In the genomic region with DNA sequence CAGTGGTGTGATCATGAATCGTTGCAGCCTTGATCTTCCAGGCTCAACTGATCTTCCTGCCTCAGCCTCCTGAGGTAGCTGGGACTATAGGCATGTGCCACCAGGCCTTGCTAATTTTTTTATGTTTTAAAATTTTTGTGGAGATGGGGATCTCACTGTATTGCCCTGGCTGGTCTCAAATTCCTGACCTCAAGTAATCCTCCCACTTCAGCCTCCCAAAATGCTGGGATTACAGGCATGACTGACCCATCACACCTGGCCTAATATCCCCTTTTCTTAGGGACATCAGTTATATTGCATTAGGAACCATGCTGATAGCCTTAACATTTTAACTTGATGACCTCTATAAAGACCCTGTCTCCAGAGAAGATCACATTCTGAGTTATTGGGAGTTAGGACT, we compare ENCODE assay signal across 15 cellular contexts. TPM values are rescaled to one million over a fixed set of nuclear protein-coding genes. Genes with fewer than 3 reads are reported as not detected.
A peak's percentile ranks its signal among the peaks of the same experiment; 100 is the strongest.
DNase-seq lines count a peak whose midpoint lies in the region; ATAC-seq, FAIRE-seq and TF ChIP-seq lines count a peak whose summit lies in the region.
"Had no signal": no experiment of that assay in that cellular context is flagged by ENCODE, and none has a peak within 500 bp of the region (broad histone marks: within the 10 kb centered on the region; RNA-seq: fewer than 3 reads in every experiment).

No MANE protein-coding gene starts in this region.

- H3K4me3 ChIP-seq in Panc1 (ENCODE audit: low read depth in 2 of 2, low read length in 2 of 2) (no peak overlapping the region), H1 (ENCODE audit: extremely low read depth in 1 of 4, insufficient read depth in 2 of 4, low read depth in 3 of 4, low read length in 4 of 4) (no peak overlapping the region), suprapubic skin (no peak overlapping the region)

- no peaks in the 10 kb centered on the region for H3K23me2 ChIP-seq in H1 (ENCODE audit: low read depth, low read length)

- H2BK15ac ChIP-seq in H1 (ENCODE audit: low read length) = no peak overlapping the region

- H3K27me3 ChIP-seq in Panc1 (ENCODE audit: control insufficient read depth, insufficient read depth, low read length) (no peaks in the 10 kb centered on the region), H1 (replicated peaks in 1 of 4; ENCODE audit: control insufficient read depth in 3 of 4, extremely low read depth in 1 of 4, insufficient read depth in 3 of 4, low read length in 3 of 4) (no peaks in the 10 kb centered on the region), suprapubic skin (no peaks in the 10 kb centered on the region)

- peak overlapping the region; percentile 52 for H3K27ac Mint-ChIP-seq in activated T-cell treated with anti-CD3 and anti-CD28 coated beads, Interleukin-2, amount 50 U/mL, for 72 hours
- peak overlapping the region; percentile 76 for H3K27ac Mint-ChIP-seq in stimulated activated effector memory CD8-positive, alpha-beta T cell treated with anti-CD3 and anti-CD28 coated beads, Interleukin-12 subunit alpha, Interleukin-12 subunit beta, amount 100 ng/mL, for 72 hours

- intact Hi-C loops in Panc1 (cut with micrococcal nuclease; ENCODE audit: unreplicated experiment) = no loop called here

- no peak for FAIRE-seq in H1 (lab: Jason Lieb, UNC)
- FAIRE-seq: GM18507 had no signal

- DNase-seq in activated T-cell treated with anti-CD3 and anti-CD28 coated beads, Interleukin-2, amount 50 U/mL, for 72 hours = no peak
- no peak for DNase-seq in activated T-cell treated with anti-CD3 and anti-CD28 coated beads, Interleukin-2, amount 50 U/mL, for 1 hour
- DNase-seq in Panc1 (ENCODE audit: low read depth, low spot score) (no peak), H1 (ENCODE audit: low read depth in 1 of 2, low spot score in 2 of 2) (no peak), suprapubic skin (ENCODE audit: low spot score in 2 of 2) (no peak)
- no peak for DNase-seq in stimulated activated effector memory CD8-positive, alpha-beta T cell treated with anti-CD3 and anti-CD28 coated beads, Interleukin-12 subunit alpha, Interleukin-12 subunit beta, amount 100 ng/mL, for 72 hours (ENCODE audit: low spot score in 2 of 2)
- no peak for DNase-seq in activated CD8-positive, alpha-beta memory T cell treated with anti-CD3 and anti-CD28 coated beads, Interleukin-2, amount 50 U/mL, for 4 hours
- DNase-seq: activated CD4-positive, alpha-beta T cell treated with anti-CD3 and anti-CD28 coated beads, Interleukin-2, amount 50 U/mL, for 4 hours; anterior cingulate cortex; mesendoderm; NCI-H1930; RPMI8226; stimulated activated naive CD4-positive, alpha-beta T cell had no signal

- H3K4ac ChIP-seq in H1 (replicated peaks; ENCODE audit: insufficient read length, low read depth, low read length) = no peak overlapping the region

- peaks cover 2 to 3% of the 10 kb centered on the region in 2 donors for H3K36me3 Mint-ChIP-seq in activated T-cell treated with anti-CD3 and anti-CD28 coated beads, Interleukin-2, amount 50 U/mL, for 72 hours (ENCODE audit: insufficient read depth in 2 of 2)
- peaks cover 4% of the 10 kb centered on the region for H3K36me3 Mint-ChIP-seq in stimulated activated effector memory CD8-positive, alpha-beta T cell treated with anti-CD3 and anti-CD28 coated beads, Interleukin-12 subunit alpha, Interleukin-12 subunit beta, amount 100 ng/mL, for 72 hours

- in situ Hi-C loops in Panc1 (cut with HindIII; ENCODE audit: low pct_unique_long_range_greater_than_20kb, low sequenced_read_pairs) = no loop called here

- H4K8ac ChIP-seq in H1 (ENCODE audit: extremely low read depth, insufficient read depth, low read length) = no peak overlapping the region

- no peak overlapping the region for H2BK20ac ChIP-seq in H1 (ENCODE audit: low read length)

- H3K9me3 ChIP-seq in Panc1 (ENCODE audit: control insufficient read depth, insufficient read depth, low read depth, low read length) (no peaks in the 10 kb centered on the region), H1 (ENCODE audit: insufficient read depth in 2 of 2, low read depth in 1 of 2, low read length in 1 of 2) (no peaks in the 10 kb centered on the region), suprapubic skin (no peaks in the 10 kb centered on the region)

- peaks cover 11 to 81% of the 10 kb centered on the region in 2 experiments for H3K79me2 ChIP-seq in H1 (ENCODE audit: control insufficient read depth in 1 of 2, insufficient read depth in 2 of 2, low read length in 2 of 2)

- no peaks in the 10 kb centered on the region for H3K27me3 Mint-ChIP-seq in activated T-cell treated with anti-CD3 and anti-CD28 coated beads, Interleukin-2, amount 50 U/mL, for 72 hours (ENCODE audit: low read depth)

- H4K91ac ChIP-seq in H1 (replicated peaks; ENCODE audit: insufficient read length, low read length) = no peak overlapping the region

- no peak for ATAC-seq in activated T-cell treated with anti-CD3 and anti-CD28 coated beads, Interleukin-2, amount 50 U/mL, for 72 hours (replicated peaks in 1 of 2)
- ATAC-seq in Panc1 (no peak), GM19463 (IDR thresholded peaks at IDR 0.05; ENCODE audit: unreplicated experiment) (no peak)
- no peak for ATAC-seq in stimulated activated effector memory CD8-positive, alpha-beta T cell treated with anti-CD3 and anti-CD28 coated beads, Interleukin-12 subunit alpha, Interleukin-12 subunit beta, amount 100 ng/mL, for 72 hours

- peaks cover 11% of the 10 kb centered on the region; the same call in 1 of the 2 replicates for H3K79me1 ChIP-seq in H1 (ENCODE audit: low read depth, low read length)

- no peak for TF ChIP-seq CTCF in Panc1 (IDR thresholded peaks at IDR 0.05)
- no peak for TF ChIP-seq CTCF in H1 (IDR thresholded peaks at IDR 0.05; ENCODE audit: control extremely low read depth in 1 of 3, insufficient read depth in 1 of 3, low read depth in 1 of 3, low read length in 3 of 3)
- no peak for TF ChIP-seq CTCF in suprapubic skin (IDR thresholded peaks at IDR 0.05)

- WGBS in H1 (ENCODE audit: extremely low coverage in 1 of 2, insufficient coverage in 1 of 2, insufficient read length in 1 of 2, insufficient replicate concordance in 2 of 2, low coverage in 1 of 2, low lambda C conversion rate in 2 of 2, missing lambda C conversion rate in 1 of 2), 2 experiments = 85% methylated on average over 1 of the region's 1 CpG; no CpG with 5 or more reads in 1 of the 2 experiments
- 93% methylated on average over 1 of the region's 1 CpG for WGBS in suprapubic skin

- no peak overlapping the region for H3K14ac ChIP-seq in H1 (ENCODE audit: insufficient read length)

- TF ChIP-seq EP300 in H1 (IDR thresholded peaks at IDR 0.05; ENCODE audit: borderline replicate concordance in 1 of 2, low read depth in 2 of 2, low read length in 2 of 2) (no peak), suprapubic skin (IDR thresholded peaks at IDR 0.05) (no peak)

- peaks cover 60% of the 10 kb centered on the region for H3K4me1 ChIP-seq in Panc1 (ENCODE audit: control insufficient read depth, insufficient read depth, low read length)
- peaks cover 0 to 10% (median 4%) of the 10 kb centered on the region in 4 experiments; a peak in 4 of 7 replicates for H3K4me1 ChIP-seq in H1 (replicated peaks in 1 of 4; ENCODE audit: control insufficient read depth in 3 of 4, insufficient read depth in 4 of 4, low read length in 3 of 4)
- H3K4me1 ChIP-seq in suprapubic skin = no peaks in the 10 kb centered on the region

- POLR2A ChIA-PET in Panc1 (lab: Charles Lee) = interaction anchor here (0.6 kb wide), 1 partner anchor 19 kb away, joined by 6 read pairs; no protein-coding TSS in a partner anchor
- POLR2A ChIA-PET in H1 (lab: Charles Lee; ENCODE audit: partially characterized antibody) = interaction anchor here (1.2 kb wide), 1 partner anchor 26 kb away, joined by 3 read pairs; no protein-coding TSS in a partner anchor

- no peak overlapping the region for H3K9ac ChIP-seq in H1 (replicated peaks in 1 of 4; ENCODE audit: extremely low read depth in 1 of 4, low read depth in 3 of 4, low read length in 3 of 4)

- peak overlapping the region; percentile 81 for H3K27ac ChIP-seq in Panc1 (ENCODE audit: low read length)
- no peak overlapping the region for H3K27ac ChIP-seq in H1 (ENCODE audit: low read depth, low read length)
- H3K27ac ChIP-seq in suprapubic skin = no peak overlapping the region

- no peak overlapping the region for H3K4me2 ChIP-seq in H1 (ENCODE audit: insufficient read depth in 1 of 2, low read depth in 2 of 2, low read length in 2 of 2)

- H3K9me3 Mint-ChIP-seq in activated T-cell treated with anti-CD3 and anti-CD28 coated beads, Interleukin-2, amount 50 U/mL, for 72 hours = no peaks in the 10 kb centered on the region
- H3K9me3 Mint-ChIP-seq in stimulated activated effector memory CD8-positive, alpha-beta T cell treated with anti-CD3 and anti-CD28 coated beads, Interleukin-12 subunit alpha, Interleukin-12 subunit beta, amount 100 ng/mL, for 72 hours = no peaks in the 10 kb centered on the region

- TF ChIP-seq RAD21 in H1 (IDR thresholded peaks at IDR 0.05 in 1 of 2, conservative IDR thresholded peaks at IDR 0.05 in 1 of 2; ENCODE audit: low read depth in 2 of 2, low read length in 2 of 2) = no peak

- H3K56ac ChIP-seq in H1 (replicated peaks; ENCODE audit: insufficient read length, low read depth, low read length) = no peak overlapping the region

- H3K36me3 ChIP-seq in Panc1 (ENCODE audit: control insufficient read depth, insufficient read depth, low read length) (no peaks in the 10 kb centered on the region), H1 (ENCODE audit: control insufficient read depth in 2 of 4, insufficient read depth in 4 of 4, low read length in 3 of 4) (no peaks in the 10 kb centered on the region), suprapubic skin (no peaks in the 10 kb centered on the region)

- BruUV-seq in Panc1 (replicated peaks; lab: Mats Ljungman, UMichigan) = no TSS peak

- H2AFZ ChIP-seq in H1 (ENCODE audit: low read length) = no peak overlapping the region

- H3K4me1 Mint-ChIP-seq in activated T-cell treated with anti-CD3 and anti-CD28 coated beads, Interleukin-2, amount 50 U/mL, for 72 hours (ENCODE audit: low read depth) = peaks cover 79% of the 10 kb centered on the region
- H3K4me1 Mint-ChIP-seq in stimulated activated effector memory CD8-positive, alpha-beta T cell treated with anti-CD3 and anti-CD28 coated beads, Interleukin-12 subunit alpha, Interleukin-12 subunit beta, amount 100 ng/mL, for 72 hours = peaks cover 59% of the 10 kb centered on the region

- no peak overlapping the region for H3K4me3 Mint-ChIP-seq in activated T-cell treated with anti-CD3 and anti-CD28 coated beads, Interleukin-2, amount 50 U/mL, for 72 hours
- no peak overlapping the region for H3K4me3 Mint-ChIP-seq in stimulated activated effector memory CD8-positive, alpha-beta T cell treated with anti-CD3 and anti-CD28 coated beads, Interleukin-12 subunit alpha, Interleukin-12 subunit beta, amount 100 ng/mL, for 72 hours

- TF ChIP-seq POLR2A in H1 (IDR thresholded peaks at IDR 0.05; ENCODE audit: control extremely low read depth in 1 of 2, low read depth in 2 of 2, low read length in 2 of 2) = no peak
- TF ChIP-seq POLR2A in suprapubic skin (IDR thresholded peaks at IDR 0.05) = no peak

- no peak overlapping the region for H2BK5ac ChIP-seq in H1 (ENCODE audit: low read depth, low read length)

- H3K23ac ChIP-seq in H1 (ENCODE audit: insufficient read length) = no peak overlapping the region

- no peak overlapping the region for H2BK120ac ChIP-seq in H1 (replicated peaks; ENCODE audit: low read depth, low read length)

- H4K20me1 ChIP-seq in H1 (replicated peaks in 1 of 2; ENCODE audit: control insufficient read depth in 1 of 2, insufficient read depth in 2 of 2, low read length in 2 of 2) = peaks cover 6% of the 10 kb centered on the region in 2 experiments

- H2BK12ac ChIP-seq in H1 (ENCODE audit: low read depth, low read length) = no peak overlapping the region

- CTCF ChIA-PET in Panc1 (lab: Charles Lee) (no interaction called here), H1 (lab: Charles Lee; ENCODE audit: partially characterized antibody) (no interaction called here)

- no peak overlapping the region for H4K5ac ChIP-seq in H1 (ENCODE audit: insufficient read length, low read depth, low read length)

- H3K18ac ChIP-seq in H1 (ENCODE audit: extremely low read depth, low read length) = 0 out of 2 replicates have a peak overlapping the region, but pooled peaks have one; percentile 16

- H2AK5ac ChIP-seq in H1 (ENCODE audit: low read depth, low read length) = no peak overlapping the region; the same call in 1 of the 2 replicates

RNA-seq across cellular contexts. Expression of a gene that starts 42.8 kb away (rescaled TPM):
- 10 to 100 TPM; 40.3 to 42.4 TPM for total RNA-seq in activated T-cell treated with anti-CD3 and anti-CD28 coated beads, Interleukin-2, amount 50 U/mL, for 72 hours
- total RNA-seq in Panc1 (2021; ENCODE audit: unreplicated experiment) = 107 TPM
- polyA plus RNA-seq in Panc1 (2012; ENCODE audit: insufficient read length) = 42.2 TPM
- total RNA-seq in H1 (2021; fragmentation: NEBNext Ultra II Directional; extraction: Animal tissue kit (Norgen Biotek cat#: 25700)) = 57.3 and 64.3 TPM in 2 replicates
- 14.5 and 19.1 TPM in 2 replicates for polyA plus RNA-seq in H1 (2011; rRNA removed)
- 19.4 TPM for polyA plus RNA-seq in H1 (2011; cell fraction: cytosol; rRNA removed)
- 19.3 TPM for polyA plus RNA-seq in H1 (2011; cell fraction: nucleus; rRNA removed)
- 26.3 to 34.4 TPM (median 32.5 TPM) in 4 replicates for polyA plus RNA-seq in H1 (2012, experiment 1 of 2)
- 6.5 TPM for polyA plus RNA-seq in H1 (2012, experiment 2 of 2)
- polyA plus RNA-seq in H1 (2013, experiment 1 of 2) = 22.2 TPM
- polyA plus RNA-seq in H1 (2013, experiment 2 of 2) = 22.1 TPM
- 81.0 and 81.3 TPM in 2 replicates for polyA minus RNA-seq in H1 (2011; rRNA and poly(A)+ RNA removed)
- polyA minus RNA-seq in H1 (2011; cell fraction: cytosol; rRNA and poly(A)+ RNA removed) = 23.6 TPM
- 22.0 TPM for polyA minus RNA-seq in H1 (2011; cell fraction: nucleus; rRNA and poly(A)+ RNA removed)
- 10 to 100 TPM in 3 of 4 donors, 1 to 10 TPM in 1; 9.1 to 16.1 (median 11.2) TPM for total RNA-seq in suprapubic skin
